Comparison of ENCODE assay signal across 1 cellular context in the genomic region with DNA sequence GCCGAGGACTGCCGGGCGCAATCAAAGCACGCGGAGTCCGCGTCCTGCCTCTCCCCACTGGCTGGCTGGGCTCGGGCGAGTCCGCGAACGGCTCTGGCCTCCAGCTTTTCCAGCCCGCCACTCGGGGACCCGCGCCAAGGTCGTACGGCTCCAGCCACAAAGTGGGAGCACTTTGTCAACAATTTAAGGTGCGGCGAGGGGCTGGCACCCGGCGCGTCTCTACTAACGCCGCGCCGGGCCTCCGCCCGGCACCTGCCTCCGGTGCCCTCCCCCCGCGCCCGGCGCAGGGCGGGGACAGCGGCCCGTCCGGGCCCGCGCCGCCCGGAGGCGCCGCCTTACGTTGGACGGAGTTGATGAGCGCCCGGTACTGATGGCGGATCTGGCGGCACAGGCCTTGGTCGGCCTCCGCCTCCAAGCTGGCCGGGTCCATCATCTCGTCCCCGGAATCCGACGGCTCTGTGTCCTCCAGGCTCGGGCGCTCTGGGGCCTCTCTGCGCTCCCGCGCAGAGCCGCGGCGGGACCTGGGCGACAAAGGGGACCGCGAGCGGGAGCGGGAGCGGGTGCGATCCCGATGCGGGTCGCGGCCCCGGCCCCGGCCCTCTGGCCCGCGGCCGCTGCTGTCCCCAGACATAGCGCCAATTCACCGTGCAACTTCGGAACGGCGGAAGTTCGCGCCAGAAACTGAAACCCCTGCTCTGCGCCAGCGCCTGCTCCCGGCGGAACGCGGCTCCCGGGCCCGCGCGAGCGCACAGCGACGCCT.
A peak's percentile ranks its signal among the peaks of the same experiment; 100 is the strongest.
TF ChIP-seq lines count a peak whose summit lies in the region.

A gene with protein sequence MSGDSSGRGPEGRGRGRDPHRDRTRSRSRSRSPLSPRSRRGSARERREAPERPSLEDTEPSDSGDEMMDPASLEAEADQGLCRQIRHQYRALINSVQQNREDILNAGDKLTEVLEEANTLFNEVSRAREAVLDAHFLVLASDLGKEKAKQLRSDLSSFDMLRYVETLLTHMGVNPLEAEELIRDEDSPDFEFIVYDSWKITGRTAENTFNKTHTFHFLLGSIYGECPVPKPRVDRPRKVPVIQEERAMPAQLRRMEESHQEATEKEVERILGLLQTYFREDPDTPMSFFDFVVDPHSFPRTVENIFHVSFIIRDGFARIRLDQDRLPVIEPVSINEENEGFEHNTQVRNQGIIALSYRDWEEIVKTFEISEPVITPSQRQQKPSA (minus strand): TSS at position 683 of the 760 bp plus-strand sequence. CDS start 52 bp downstream, at position 631.

TF ChIP-seq in PFSK-1, 5 proteins besides CTCF, POLR2A, EP300 and RAD21:
- TF ChIP-seq, protein P1, sequence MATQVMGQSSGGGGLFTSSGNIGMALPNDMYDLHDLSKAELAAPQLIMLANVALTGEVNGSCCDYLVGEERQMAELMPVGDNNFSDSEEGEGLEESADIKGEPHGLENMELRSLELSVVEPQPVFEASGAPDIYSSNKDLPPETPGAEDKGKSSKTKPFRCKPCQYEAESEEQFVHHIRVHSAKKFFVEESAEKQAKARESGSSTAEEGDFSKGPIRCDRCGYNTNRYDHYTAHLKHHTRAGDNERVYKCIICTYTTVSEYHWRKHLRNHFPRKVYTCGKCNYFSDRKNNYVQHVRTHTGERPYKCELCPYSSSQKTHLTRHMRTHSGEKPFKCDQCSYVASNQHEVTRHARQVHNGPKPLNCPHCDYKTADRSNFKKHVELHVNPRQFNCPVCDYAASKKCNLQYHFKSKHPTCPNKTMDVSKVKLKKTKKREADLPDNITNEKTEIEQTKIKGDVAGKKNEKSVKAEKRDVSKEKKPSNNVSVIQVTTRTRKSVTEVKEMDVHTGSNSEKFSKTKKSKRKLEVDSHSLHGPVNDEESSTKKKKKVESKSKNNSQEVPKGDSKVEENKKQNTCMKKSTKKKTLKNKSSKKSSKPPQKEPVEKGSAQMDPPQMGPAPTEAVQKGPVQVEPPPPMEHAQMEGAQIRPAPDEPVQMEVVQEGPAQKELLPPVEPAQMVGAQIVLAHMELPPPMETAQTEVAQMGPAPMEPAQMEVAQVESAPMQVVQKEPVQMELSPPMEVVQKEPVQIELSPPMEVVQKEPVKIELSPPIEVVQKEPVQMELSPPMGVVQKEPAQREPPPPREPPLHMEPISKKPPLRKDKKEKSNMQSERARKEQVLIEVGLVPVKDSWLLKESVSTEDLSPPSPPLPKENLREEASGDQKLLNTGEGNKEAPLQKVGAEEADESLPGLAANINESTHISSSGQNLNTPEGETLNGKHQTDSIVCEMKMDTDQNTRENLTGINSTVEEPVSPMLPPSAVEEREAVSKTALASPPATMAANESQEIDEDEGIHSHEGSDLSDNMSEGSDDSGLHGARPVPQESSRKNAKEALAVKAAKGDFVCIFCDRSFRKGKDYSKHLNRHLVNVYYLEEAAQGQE (IDR thresholded peaks at IDR 0.05; ENCODE audit: insufficient read depth in 1 of 2, low read depth in 2 of 2, low read length in 2 of 2), result no peak
- TF ChIP-seq POLR2AphosphoS5 (IDR thresholded peaks at IDR 0.05; ENCODE audit: low read depth, low read length), result peak; percentile 54; the same call in 1 of the 2 replicates
- no peak for TF ChIP-seq SIN3A (IDR thresholded peaks at IDR 0.05; ENCODE audit: borderline replicate concordance, insufficient read depth, low read length)
- 0 out of 2 replicates have a peak, but pooled peaks have one; percentile 52 for TF ChIP-seq TAF1 (IDR thresholded peaks at IDR 0.05; ENCODE audit: borderline replicate concordance, insufficient read depth, low read length)
- peak; percentile 34 for TF ChIP-seq FOXP2 (optimal IDR thresholded peaks at IDR 0.05; ENCODE audit: borderline replicate concordance, extremely low read depth, extremely low read length, insufficient read depth)
